In genomic region chr6:134930463-134930862, GRCh38 we compare ENCODE assay signal across 25 cellular contexts.
"Had no signal": no experiment of that assay in that cellular context is flagged by ENCODE, and none has a peak within 500 bp of the region (broad histone marks: within the 10 kb centered on the region; RNA-seq: fewer than 3 reads in every experiment).

No MANE protein-coding gene starts in this region.

- H3K4me1 ChIP-seq: lower lobe of right lung, pancreas, prostate gland, sigmoid colon, spleen, suprapubic skin, tibial artery, uterus had no signal

- H3K27me3 ChIP-seq: pancreas, sigmoid colon, spleen, suprapubic skin, tibial artery, uterus had no signal

- ATAC-seq: left ventricle myocardium superior; lower lobe of right lung; naive thymus-derived CD8-positive, alpha-beta T cell; pancreas; right cardiac atrium; stimulated activated effector memory CD8-positive, alpha-beta T cell treated with anti-CD3 and anti-CD28 coated beads, Interleukin-12 subunit alpha, Interleukin-12 subunit beta, amount 100 ng/mL, for 72 hours had no signal

- H3K4me3 ChIP-seq: lower lobe of right lung, pancreas, prostate gland, sigmoid colon, spleen, suprapubic skin, thoracic aorta, tibial artery, uterus had no signal

- FAIRE-seq: islet of Langerhans, kidney, pancreas, small intestine had no signal

- H3K9me3 ChIP-seq: lower lobe of right lung, pancreas, prostate gland, sigmoid colon, spleen, suprapubic skin, thoracic aorta, tibial artery, uterus had no signal

- H3K27ac ChIP-seq: lower lobe of right lung, pancreas, prostate gland, sigmoid colon, spleen, suprapubic skin, thoracic aorta, tibial artery, uterus had no signal

- H3K36me3 ChIP-seq: lower lobe of right lung, pancreas, prostate gland, sigmoid colon, spleen, suprapubic skin, thoracic aorta, tibial artery, uterus had no signal

- DNase-seq: hypothalamus; immature natural killer cell; kidney; left ventricle myocardium superior; lower lobe of right lung; mammary epithelial cell; mesenchymal stem cell; naive thymus-derived CD8-positive, alpha-beta T cell; nucleus accumbens; pancreas; posterior cingulate gyrus; retina; right cardiac atrium; sigmoid colon; small intestine; spleen; stimulated activated CD4-positive, alpha-beta T cell treated with anti-CD3 and anti-CD28 coated beads, Interleukin-4, amount 100 ng/mL, for 24 hours; stimulated activated naive CD4-positive, alpha-beta T cell; tibial artery; uterus had no signal
